In the genomic region with DNA sequence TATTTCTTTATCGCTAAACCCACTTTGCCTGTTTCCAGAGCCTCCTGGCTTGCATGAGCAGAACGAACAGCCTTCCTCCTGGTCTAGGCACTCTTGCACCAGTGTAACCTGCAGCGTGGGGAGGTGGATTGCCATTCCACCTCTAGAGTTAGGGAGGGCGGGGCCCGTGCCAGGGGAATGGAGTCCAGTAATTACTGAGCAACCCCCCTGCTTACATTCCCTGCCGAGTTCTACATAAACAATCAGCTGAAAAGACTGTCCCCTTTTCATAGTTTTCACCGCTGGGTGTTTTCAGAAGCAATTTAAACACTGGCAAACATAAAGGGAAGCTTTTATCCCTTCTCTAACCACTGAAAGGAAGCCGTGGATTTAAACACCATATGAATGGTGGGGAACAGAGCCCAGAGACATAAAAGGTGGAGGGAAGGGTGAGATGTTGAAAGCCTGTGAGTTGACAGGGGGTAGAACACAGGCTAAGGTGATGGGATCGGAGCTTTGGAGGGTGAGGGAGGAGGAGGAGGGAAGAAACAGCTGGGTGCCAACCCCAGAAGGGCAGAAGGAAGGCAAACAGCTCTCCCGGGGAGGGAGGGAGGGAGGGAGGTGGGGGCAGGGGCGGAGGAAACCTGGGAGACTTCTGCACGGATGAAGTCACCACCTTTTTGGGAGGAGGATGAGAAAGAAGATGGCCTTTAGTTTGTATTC, we compare ENCODE assay signal across 8 cellular contexts.
A peak's percentile ranks its signal among the peaks of the same experiment; 100 is the strongest.
DNase-seq lines count a peak whose midpoint lies in the region; ATAC-seq and TF ChIP-seq lines count a peak whose summit lies in the region.

No MANE protein-coding gene starts in this region.

- H2AFZ ChIP-seq in OCI-LY7 (ENCODE audit: low read length): peak overlapping the region; percentile 81

- peak overlapping the region; percentile 59 for H3K4me2 ChIP-seq in OCI-LY7 (ENCODE audit: low read length)

- 14 to 28% methylated on average over 4 to 9 of the region's 12 CpGs for WGBS in gastroesophageal sphincter (ENCODE audit: low coverage in 1 of 2), 2 donors
- 49 to 61% (median 58%) methylated on average over 12 of the region's 12 CpGs for WGBS in spleen, 5 donors

- H3K36me3 ChIP-seq in OCI-LY7 (ENCODE audit: insufficient read depth, low read length): no peaks in the 10 kb centered on the region
- no peaks in the 10 kb centered on the region for H3K36me3 ChIP-seq in gastroesophageal sphincter
- no peaks in the 10 kb centered on the region for H3K36me3 ChIP-seq in spleen

- DNase-seq in NCI-H510A treated with DMSO at 0.1 percent for 48 hours (lab: John Stamatoyannopoulos, UW): peak; percentile 63
- DNase-seq in NCI-H510A (lab: John Stamatoyannopoulos, UW): no peak
- no peak for DNase-seq in OCI-LY7 (ENCODE audit: low spot score)
- DNase-seq in spleen: no peak
- DNase-seq in NCI-H1436 treated with DMSO at 0.1 percent for 48 hours (lab: John Stamatoyannopoulos, UW): no peak

- no peaks in the 10 kb centered on the region for H3K9me2 ChIP-seq in OCI-LY7 (ENCODE audit: insufficient read depth, low read length)

- TF ChIP-seq CTCF in OCI-LY7 (conservative IDR thresholded peaks at IDR 0.05; ENCODE audit: low read length): no peak
- TF ChIP-seq CTCF in gastroesophageal sphincter (IDR thresholded peaks at IDR 0.05): peak in 1 of 4 experiments; percentile 11
- TF ChIP-seq CTCF in spleen (IDR thresholded peaks at IDR 0.05 in 8 of 11, conservative IDR thresholded peaks at IDR 0.05 in 3 of 11): no peak

- no peak for TF ChIP-seq EP300 in gastroesophageal sphincter (IDR thresholded peaks at IDR 0.05)

- H3K9me3 ChIP-seq in OCI-LY7 (ENCODE audit: low read length) (no peaks in the 10 kb centered on the region), gastroesophageal sphincter (no peaks in the 10 kb centered on the region), spleen (no peaks in the 10 kb centered on the region)

- H3K4me1 ChIP-seq in OCI-LY7 (ENCODE audit: insufficient read depth, low read length, poor library complexity, severe bottlenecking) (peaks cover 42% of the 10 kb centered on the region), gastroesophageal sphincter (peaks cover 12 to 72% (median 35%) of the 10 kb centered on the region in 3 donors), spleen (peaks cover 26 to 48% (median 41%) of the 10 kb centered on the region in 6 donors)

- ATAC-seq in gastroesophageal sphincter (peak; percentile 28), HG03175 (IDR thresholded peaks at IDR 0.05; ENCODE audit: unreplicated experiment) (no peak), HG03045 (IDR thresholded peaks at IDR 0.05; ENCODE audit: unreplicated experiment) (no peak)

- H3K27me3 ChIP-seq in gastroesophageal sphincter (no peaks in the 10 kb centered on the region), spleen (replicated peaks in 1 of 7) (no peaks in the 10 kb centered on the region)

- H3K4me3 ChIP-seq in OCI-LY7 (ENCODE audit: low read depth, low read length, poor library complexity, severe bottlenecking): no peak overlapping the region
- peak overlapping the region in 1 of 2 donors; percentile 26 for H3K4me3 ChIP-seq in gastroesophageal sphincter
- peak overlapping the region in 1 of 8 donors; percentile 9 for H3K4me3 ChIP-seq in spleen

- CTCF ChIA-PET in OCI-LY7 (lab: Charles Lee; ENCODE audit: unreplicated experiment): interaction anchor here (0.6 kb wide), 1 partner anchor 21 kb away, joined by 4 read pairs; no protein-coding TSS in a partner anchor

- H3K79me2 ChIP-seq in OCI-LY7 (ENCODE audit: insufficient read depth, low read depth, low read length): no peaks in the 10 kb centered on the region

- no TSS peak for BruUV-seq in OCI-LY7 (replicated peaks; lab: Mats Ljungman, UMichigan)

- POLR2A ChIA-PET in OCI-LY7 (lab: Charles Lee): interaction anchor here (0.6 to 0.8 kb wide), 7 partner anchors 12 to 623 kb away, joined by 3 to 5 read pairs (median 3); no protein-coding TSS in a partner anchor

- TF ChIP-seq POLR2A in gastroesophageal sphincter (IDR thresholded peaks at IDR 0.05): no peak
- TF ChIP-seq POLR2A in spleen (IDR thresholded peaks at IDR 0.05): no peak

- peak overlapping the region; percentile 46 for H3K27ac ChIP-seq in OCI-LY7 (ENCODE audit: low read depth, low read length, poor library complexity, severe bottlenecking)
- H3K27ac ChIP-seq in gastroesophageal sphincter: peak overlapping the region; percentile 83 to 90 (median 86)
- peak overlapping the region in 6 of 8 donors; percentile 58 to 78 (median 72) for H3K27ac ChIP-seq in spleen

- H4K20me1 ChIP-seq in OCI-LY7 (ENCODE audit: insufficient read depth, low read length): no peaks in the 10 kb centered on the region

- intact Hi-C loops in OCI-LY7 (cut with micrococcal nuclease; ENCODE audit: unreplicated experiment): no loop called here
- intact Hi-C loops in spleen (cut with DNase I; ENCODE audit: low total_unique reads): no loop called here
